In genomic region chr17:80837711-80838110, GRCh38 we compare ENCODE assay signal across 21 cellular contexts.
DNase-seq lines count a peak whose midpoint lies in the region; ATAC-seq, FAIRE-seq and TF ChIP-seq lines count a peak whose summit lies in the region.
"Had no signal": no experiment of that assay in that cellular context is flagged by ENCODE, and none has a peak within 500 bp of the region (broad histone marks: within the 10 kb centered on the region; RNA-seq: fewer than 3 reads in every experiment).

No MANE protein-coding gene starts in this region.

- intact Hi-C loops in right cardiac atrium (cut with DNase I), result no loop called here
- intact Hi-C loops in left ventricle myocardium superior (cut with micrococcal nuclease), result no loop called here
- intact Hi-C loops in kidney (cut with DNase I), result no loop called here

- 94% methylated on average over 18 of the region's 18 CpGs for WGBS in right cardiac atrium

- TF ChIP-seq CTCF in RWPE2 (IDR thresholded peaks at IDR 0.05; ENCODE audit: poor library complexity, severe bottlenecking) (no peak), kidney (IDR thresholded peaks at IDR 0.05; ENCODE audit: borderline replicate concordance, extremely low read depth, insufficient read depth) (no peak)

- H3K27ac ChIP-seq in right cardiac atrium (ENCODE audit: low read length) (no peak overlapping the region), RWPE2 (ENCODE audit: poor library complexity, severe bottlenecking) (no peak overlapping the region), kidney (ENCODE audit: low read depth in 2 of 2, low read length in 2 of 2) (no peak overlapping the region)
- H3K27ac ChIP-seq: A549, C4-2B, SK-N-MC had no signal

- H3K36me3 ChIP-seq in RWPE2 (ENCODE audit: low read depth), result 0 out of 2 replicates have a peak, but pooled peaks cover 3% of the 10 kb centered on the region
- no peaks in the 10 kb centered on the region for H3K36me3 ChIP-seq in kidney (ENCODE audit: control insufficient read depth in 1 of 2, insufficient read depth in 2 of 2, low read length in 2 of 2)

- H3K4me1 ChIP-seq in right cardiac atrium (ENCODE audit: control insufficient read depth, insufficient read depth, low read length) (no peaks in the 10 kb centered on the region), RWPE2 (ENCODE audit: insufficient read depth, poor library complexity, severe bottlenecking) (peaks cover 5% of the 10 kb centered on the region), kidney (ENCODE audit: control insufficient read depth in 1 of 2, insufficient read depth in 1 of 2, low read depth in 1 of 2, low read length in 2 of 2) (peaks cover 0 to 3% of the 10 kb centered on the region in 2 donors)

- no peaks in the 10 kb centered on the region for H3K9me3 ChIP-seq in right cardiac atrium (ENCODE audit: control insufficient read depth, low read length)
- no peaks in the 10 kb centered on the region for H3K9me3 ChIP-seq in RWPE2 (ENCODE audit: severe bottlenecking)
- no peaks in the 10 kb centered on the region for H3K9me3 ChIP-seq in kidney (ENCODE audit: control insufficient read depth in 1 of 2, low read length in 2 of 2)
- H3K9me3 ChIP-seq: A549, MG63 had no signal

- DNase-seq in right cardiac atrium, result peak in 2 of 3 donors; percentile 19 to 51
- no peak for DNase-seq in left ventricle myocardium superior
- DNase-seq in RWPE2 (ENCODE audit: low spot score), result peak; percentile 57
- DNase-seq in kidney, result peak; percentile 74
- no peak for DNase-seq in central memory CD4-positive, alpha-beta T cell
- DNase-seq in DMS79 (lab: John Stamatoyannopoulos, UW), result no peak
- no peak for DNase-seq in SK-N-DZ (ENCODE audit: low spot score)
- no peak for DNase-seq in GM12891 (ENCODE audit: insufficient read length, low spot score)
- DNase-seq: GDM1, GOT3, Karpas-422, MG63, NCI-H1694, NCI-H2107, NCI-H345, NCI-H748 treated with DMSO at 0.1 percent for 48 hours had no signal

- no peaks in the 10 kb centered on the region for H3K27me3 ChIP-seq in right cardiac atrium (ENCODE audit: control insufficient read depth, insufficient read depth)
- H3K27me3 ChIP-seq in RWPE2 (ENCODE audit: insufficient read depth, poor library complexity, severe bottlenecking), result no peaks in the 10 kb centered on the region
- H3K27me3 ChIP-seq: MG63 had no signal

- no peak for TF ChIP-seq POLR2A in GM12891 (IDR thresholded peaks at IDR 0.05; ENCODE audit: low read depth, low read length)

- FAIRE-seq in kidney (lab: Jason Lieb, UNC) (no peak), GM12891 (lab: Jason Lieb, UNC) (no peak)
- FAIRE-seq: A549, GM12892 had no signal

- ATAC-seq in right cardiac atrium (no peak), left ventricle myocardium superior (no peak), RWPE2 (ENCODE audit: low read depth) (no peak)
- ATAC-seq: A549, Right ventricle myocardium inferior had no signal

- no peak overlapping the region for H3K9ac ChIP-seq in kidney (ENCODE audit: low read length in 2 of 2)

- H3K4me3 ChIP-seq in right cardiac atrium (ENCODE audit: low read length) (no peak overlapping the region), RWPE2 (ENCODE audit: severe bottlenecking) (no peak overlapping the region), kidney (ENCODE audit: low read length in 2 of 2) (no peak overlapping the region)
- H3K4me3 ChIP-seq: A549, MG63, SK-N-MC had no signal

TF ChIP-seq in GM12891, 5 proteins besides CTCF, POLR2A, EP300 and RAD21:
- TF ChIP-seq PAX5 (IDR thresholded peaks at IDR 0.05; ENCODE audit: insufficient read depth, low read length, severe bottlenecking) (no peak), POU2F2 (IDR thresholded peaks at IDR 0.05; ENCODE audit: low read depth, low read length) (no peak), SPI1 (IDR thresholded peaks at IDR 0.05; ENCODE audit: low read depth, low read length) (no peak), TAF1 (IDR thresholded peaks at IDR 0.05; ENCODE audit: low read depth, low read length) (no peak), POLR2AphosphoS5 (IDR thresholded peaks at IDR 0.05; ENCODE audit: low read depth, low read length) (no peak)

Comparison
In these comparisons a context has a peak if more than half of its experiments do, and no peak if none do; other contexts are left out.
1. DNase-seq: peak in right cardiac atrium (2 of 3), RWPE2 (single experiment) and kidney (single experiment); none in left ventricle myocardium superior (single experiment), central memory CD4-positive, alpha-beta T cell (single experiment), DMS79 (single experiment), SK-N-DZ (single experiment) and GM12891 (single experiment).